ENCODE assay signal across 10 cellular contexts in genomic region chr16:87435399-87436224, GRCh38. TPM values are rescaled to one million over a fixed set of nuclear protein-coding genes. Genes with fewer than 3 reads are reported as not detected.
A peak's percentile ranks its signal among the peaks of the same experiment; 100 is the strongest.
DNase-seq lines count a peak whose midpoint lies in the region; ATAC-seq and TF ChIP-seq lines count a peak whose summit lies in the region.
"Had no signal": no experiment of that assay in that cellular context is flagged by ENCODE, and none has a peak within 500 bp of the region (broad histone marks: within the 10 kb centered on the region; RNA-seq: fewer than 3 reads in every experiment).

No MANE protein-coding gene starts in this region.

- CTCF ChIA-PET in AG04449 (lab: Yijun Ruan, JAX) = interaction anchor here (0.9 to 4.8 kb wide), 5 partner anchors 12 to 201 kb away, joined by 3 to 19 read pairs (median 7); no protein-coding TSS in a partner anchor
- CTCF ChIA-PET in activated CD8-positive, alpha-beta memory T cell treated with anti-CD3 and anti-CD28 coated beads, Interleukin-2, amount 10 ng/mL, durations not matched to agents 7 days and 5 days (lab: Charles Lee) = interaction anchor here (1.2 kb wide), 1 partner anchor 200 kb away, joined by 3 read pairs; no protein-coding TSS in a partner anchor

- H3K27ac Mint-ChIP-seq in nephron = peak overlapping the region in 2 of 3 experiments; percentile 19 to 50
- no peak overlapping the region for H3K27ac Mint-ChIP-seq in activated CD8-positive, alpha-beta memory T cell treated with anti-CD3 and anti-CD28 coated beads, Interleukin-2, amount 10 ng/mL, durations not matched to agents 7 days and 5 days

- H3K4me3 Mint-ChIP-seq in nephron = no peak overlapping the region
- H3K4me3 Mint-ChIP-seq in activated CD8-positive, alpha-beta memory T cell treated with anti-CD3 and anti-CD28 coated beads, Interleukin-2, amount 10 ng/mL, durations not matched to agents 7 days and 5 days = no peak overlapping the region

- H3K4me1 Mint-ChIP-seq in nephron = peaks cover 6% of the 10 kb centered on the region
- H3K4me1 Mint-ChIP-seq in activated CD8-positive, alpha-beta memory T cell treated with anti-CD3 and anti-CD28 coated beads, Interleukin-2, amount 10 ng/mL, durations not matched to agents 7 days and 5 days = peaks cover 10% of the 10 kb centered on the region

- ATAC-seq in activated CD8-positive, alpha-beta memory T cell treated with anti-CD3 and anti-CD28 coated beads, Interleukin-2, amount 10 ng/mL, durations not matched to agents 7 days and 5 days = no peak

- no peaks in the 10 kb centered on the region for H3K27me3 Mint-ChIP-seq in nephron (ENCODE audit: low read depth)
- peaks cover 48% of the 10 kb centered on the region for H3K27me3 Mint-ChIP-seq in activated CD8-positive, alpha-beta memory T cell treated with anti-CD3 and anti-CD28 coated beads, Interleukin-2, amount 10 ng/mL, durations not matched to agents 7 days and 5 days

- in situ Hi-C loops in ACHN (cut with HindIII; ENCODE audit: low pct_ligation_motif_present, low pct_unique_long_range_greater_than_20kb, low sequenced_read_pairs) = no loop called here

- DNase-seq in AG04449 (ENCODE audit: low read depth, low spot score) (peak; percentile 21), RKO (ENCODE audit: low spot score) (peak; percentile 59), fibroblast of gingiva (ENCODE audit: low read depth) (peak; percentile 35), ACHN (no peak), NCI-H345 (lab: John Stamatoyannopoulos, UW) (no peak), CD1c-positive myeloid dendritic cell (ENCODE audit: extremely low spot score) (no peak)
- DNase-seq in activated CD8-positive, alpha-beta memory T cell treated with anti-CD3 and anti-CD28 coated beads, Interleukin-2, amount 10 ng/mL, durations not matched to agents 7 days and 5 days = no peak
- DNase-seq: Calu3, SHP77 treated with DMSO at 0.1 percent for 48 hours had no signal

- POLR2A ChIA-PET in AG04449 (lab: Yijun Ruan, JAX) = interaction anchor here (1.2 to 1.4 kb wide), 2 partner anchors 12 to 52 kb away, joined by 3 to 5 read pairs; no protein-coding TSS in a partner anchor

- TF ChIP-seq CTCF in AG04449 (IDR thresholded peaks at IDR 0.05; ENCODE audit: insufficient read depth, low read length, missing control alignments) = no peak
- no peak for TF ChIP-seq CTCF in nephron (IDR thresholded peaks at IDR 0.05; ENCODE audit: unreplicated experiment in 3 of 3)

- no peaks in the 10 kb centered on the region for H3K9me3 Mint-ChIP-seq in nephron
- no peaks in the 10 kb centered on the region for H3K9me3 Mint-ChIP-seq in activated CD8-positive, alpha-beta memory T cell treated with anti-CD3 and anti-CD28 coated beads, Interleukin-2, amount 10 ng/mL, durations not matched to agents 7 days and 5 days (ENCODE audit: low read depth)

- peaks cover 7% of the 10 kb centered on the region for H3K36me3 Mint-ChIP-seq in nephron (ENCODE audit: low read depth)
- no peaks in the 10 kb centered on the region for H3K36me3 Mint-ChIP-seq in activated CD8-positive, alpha-beta memory T cell treated with anti-CD3 and anti-CD28 coated beads, Interleukin-2, amount 10 ng/mL, durations not matched to agents 7 days and 5 days

- peak overlapping the region; percentile 25; the same call in 1 of the 2 replicates for H3K4me3 ChIP-seq in AG04449 (ENCODE audit: low read depth, low read length)

RNA-seq across cellular contexts. Expression of gene MAP1LC3B, which starts 43.5 kb away (rescaled TPM):
- 10 to 100 TPM; 45.4 to 50.8 TPM for total RNA-seq in activated CD8-positive, alpha-beta memory T cell treated with anti-CD3 and anti-CD28 coated beads, Interleukin-2, amount 10 ng/mL, durations not matched to agents 7 days and 5 days

RNA-seq across cellular contexts. Expression of gene FBXO31, which starts 52.0 kb away (rescaled TPM):
- 10 to 100 TPM; 38.8 TPM for total RNA-seq in activated CD8-positive, alpha-beta memory T cell treated with anti-CD3 and anti-CD28 coated beads, Interleukin-2, amount 10 ng/mL, durations not matched to agents 7 days and 5 days

RNA-seq across cellular contexts. Expression of gene ZCCHC14, which starts 57.2 kb away (rescaled TPM):
- total RNA-seq in activated CD8-positive, alpha-beta memory T cell treated with anti-CD3 and anti-CD28 coated beads, Interleukin-2, amount 10 ng/mL, durations not matched to agents 7 days and 5 days = 1 to 10 TPM in 1 of 2 experiments, under 1 TPM in 1; 0.63 to 1.5 TPM

Comparison
In these comparisons a context has a peak if more than half of its experiments do, and no peak if none do; other contexts are left out.
1. DNase-seq: peak in AG04449 (single experiment), RKO (single experiment) and fibroblast of gingiva (single experiment); none in ACHN (single experiment), NCI-H345 (single experiment), activated CD8-positive, alpha-beta memory T cell treated with anti-CD3 and anti-CD28 coated beads, Interleukin-2, amount 10 ng/mL, durations not matched to agents 7 days and 5 days (single experiment) and CD1c-positive myeloid dendritic cell (single experiment).